ENCODE assay signal across 8 cellular contexts in the genomic region with DNA sequence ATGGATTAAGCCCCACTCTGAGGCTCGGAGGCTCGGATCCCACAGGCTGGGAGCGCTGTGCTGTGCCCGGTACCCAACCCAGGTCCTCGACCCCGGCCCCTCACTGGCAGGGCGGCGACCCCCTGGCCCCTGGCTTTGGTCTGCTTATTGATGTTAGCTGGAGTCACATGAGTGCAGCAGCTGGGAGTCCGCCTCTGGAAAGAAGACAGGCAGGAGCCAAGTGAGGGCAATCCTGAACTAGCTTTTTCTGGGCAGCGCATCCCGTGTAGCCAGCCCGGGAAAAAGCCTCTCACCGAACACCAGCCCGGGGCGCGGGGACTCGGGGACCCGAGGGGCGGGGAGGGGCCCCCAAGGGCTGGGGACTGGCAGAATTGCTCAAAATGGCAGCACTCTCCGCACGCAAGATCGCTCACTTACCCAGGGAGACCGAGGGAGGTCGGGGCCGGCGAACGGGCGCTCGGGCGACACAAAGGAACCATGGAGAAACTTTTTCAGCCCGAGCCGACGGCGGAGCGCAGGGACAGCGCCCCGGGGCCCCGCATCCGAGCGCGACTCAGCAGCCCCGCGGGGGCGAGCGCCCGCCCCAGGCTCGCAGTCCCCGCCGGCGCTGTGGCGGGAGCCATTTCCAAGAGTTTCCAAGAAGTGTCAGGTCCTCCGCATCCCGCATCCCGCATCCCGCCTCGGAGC. TPM values are rescaled to one million over a fixed set of nuclear protein-coding genes. Genes with fewer than 3 reads are reported as not detected.
A peak's percentile ranks its signal among the peaks of the same experiment; 100 is the strongest.
DNase-seq lines count a peak whose midpoint lies in the region; ATAC-seq and TF ChIP-seq lines count a peak whose summit lies in the region.

No MANE protein-coding gene starts in this region.

- peak overlapping the region in 3 of 4 donors; percentile 21 to 58 (median 47) for H3K4me3 Mint-ChIP-seq in CD4-positive, CD25-positive, alpha-beta regulatory T cell
- H3K4me3 Mint-ChIP-seq in natural killer cell = peak overlapping the region; percentile 81

- POLR2A ChIA-PET in HEK293 (lab: Yijun Ruan, JAX) = interaction anchor here (0.7 to 1.5 kb wide), 5 partner anchors 9 to 350 kb away, joined by 3 to 5 read pairs (median 3); a partner anchor contains a TSS

- peaks cover 0 to 10% (median 0%) of the 10 kb centered on the region in 7 donors for H3K9me3 Mint-ChIP-seq in CD4-positive, CD25-positive, alpha-beta regulatory T cell
- no peaks in the 10 kb centered on the region for H3K9me3 Mint-ChIP-seq in natural killer cell

- intact Hi-C loops in colonic mucosa (cut with DNase I) = no loop called here
- intact Hi-C loops in natural killer cell (cut with micrococcal nuclease) = no loop called here

- no peak overlapping the region for H3K27ac ChIP-seq in CD4-positive, CD25-positive, alpha-beta regulatory T cell (ENCODE audit: insufficient read depth, low read length, poor library complexity, severe bottlenecking)
- H3K27ac ChIP-seq in HEK293 (ENCODE audit: extremely low read depth, low read depth, low read length) = peak overlapping the region; percentile 91; the same call in 1 of the 2 replicates
- no peak overlapping the region for H3K27ac ChIP-seq in colonic mucosa

- no peak overlapping the region for H3K9ac ChIP-seq in colonic mucosa (ENCODE audit: low read depth in 2 of 2, low read length in 2 of 2)

- no peak for ATAC-seq in CD4-positive, CD25-positive, alpha-beta regulatory T cell (ENCODE audit: low read depth in 2 of 2)
- peak in 2 of 3 donors; percentile 6 to 15 for ATAC-seq in natural killer cell
- ATAC-seq in HG03039 (IDR thresholded peaks at IDR 0.05; ENCODE audit: unreplicated experiment) = no peak

- H3K4me3 ChIP-seq in CD4-positive, CD25-positive, alpha-beta regulatory T cell (ENCODE audit: low read depth, low read length) = no peak overlapping the region
- H3K4me3 ChIP-seq in HEK293 (ENCODE audit: low read depth, low read length) (peak overlapping the region; percentile 70), colonic mucosa (peak overlapping the region; percentile 30)

- no peaks in the 10 kb centered on the region for H3K9me3 ChIP-seq in CD4-positive, CD25-positive, alpha-beta regulatory T cell (ENCODE audit: control insufficient read depth in 2 of 2, low read length in 2 of 2)
- H3K9me3 ChIP-seq in HEK293 (ENCODE audit: control insufficient read depth, insufficient read depth, low read depth, low read length) = no peaks in the 10 kb centered on the region
- no peaks in the 10 kb centered on the region for H3K9me3 ChIP-seq in colonic mucosa

- H3K4me1 ChIP-seq in CD4-positive, CD25-positive, alpha-beta regulatory T cell (ENCODE audit: control insufficient read depth, insufficient read depth, low read length, poor library complexity, severe bottlenecking) = peaks cover 2% of the 10 kb centered on the region
- H3K4me1 ChIP-seq in HEK293 (ENCODE audit: control insufficient read depth, insufficient read depth, low read length) (peaks cover 25% of the 10 kb centered on the region), colonic mucosa (no peaks in the 10 kb centered on the region)

- H3K27me3 Mint-ChIP-seq in CD4-positive, CD25-positive, alpha-beta regulatory T cell = peaks cover 71% of the 10 kb centered on the region
- H3K27me3 Mint-ChIP-seq in natural killer cell (ENCODE audit: low read depth in 2 of 2) = peaks cover 57 to 61% of the 10 kb centered on the region in 2 donors

- H3K27me3 ChIP-seq in CD4-positive, CD25-positive, alpha-beta regulatory T cell (ENCODE audit: control insufficient read depth, insufficient read depth, low read length) = peaks cover 34% of the 10 kb centered on the region
- H3K27me3 ChIP-seq in colonic mucosa = peaks cover 63% of the 10 kb centered on the region

- TF ChIP-seq CTCF in HEK293 (tag by site-specific recombination; IDR thresholded peaks at IDR 0.05) (no peak), colonic mucosa (IDR thresholded peaks at IDR 0.05) (no peak), natural killer cell (IDR thresholded peaks at IDR 0.05) (no peak)

- DNase-seq in CD4-positive, CD25-positive, alpha-beta regulatory T cell = no peak
- no peak for DNase-seq in colonic mucosa
- DNase-seq in natural killer cell = no peak
- DNase-seq in GM03348 (ENCODE audit: low spot score) = no peak
- no peak for DNase-seq in activated CD4-positive, alpha-beta T cell treated with anti-CD3 and anti-CD28 coated beads, Interleukin-2, amount 50 U/mL, for 1 hour
- no peak for DNase-seq in activated CD4-positive, CD25-positive, alpha-beta regulatory T cell (lab: John Stamatoyannopoulos, UW)

- CTCF ChIA-PET in HEK293 (lab: Yijun Ruan, JAX) = interaction anchor here (0.6 to 2.2 kb wide), 3 partner anchors 16 to 294 kb away, joined by 3 to 5 read pairs (median 3); no protein-coding TSS in a partner anchor

- peaks cover 0 to 15% (median 3%) of the 10 kb centered on the region in 4 donors for H3K4me1 Mint-ChIP-seq in CD4-positive, CD25-positive, alpha-beta regulatory T cell
- H3K4me1 Mint-ChIP-seq in natural killer cell = peaks cover 0 to 7% of the 10 kb centered on the region in 2 donors

- no peaks in the 10 kb centered on the region for H3K36me3 ChIP-seq in CD4-positive, CD25-positive, alpha-beta regulatory T cell (ENCODE audit: control insufficient read depth, insufficient read depth, low read length)
- H3K36me3 ChIP-seq in HEK293 (ENCODE audit: control insufficient read depth in 2 of 2, insufficient read depth in 1 of 2, low read length in 2 of 2) = peaks cover under 1 to 5% of the 10 kb centered on the region in 2 experiments; a peak in 1 of 3 replicates
- H3K36me3 ChIP-seq in colonic mucosa = no peaks in the 10 kb centered on the region

- H3K27ac Mint-ChIP-seq in CD4-positive, CD25-positive, alpha-beta regulatory T cell = no peak overlapping the region
- H3K27ac Mint-ChIP-seq in natural killer cell = no peak overlapping the region

- no peaks in the 10 kb centered on the region for H3K36me3 Mint-ChIP-seq in CD4-positive, CD25-positive, alpha-beta regulatory T cell
- H3K36me3 Mint-ChIP-seq in natural killer cell = no peaks in the 10 kb centered on the region

TF ChIP-seq in HEK293, 187 proteins besides CTCF, POLR2A, EP300 and RAD21 (continues in another document):
- TF ChIP-seq ZNF600 (tag by site-specific recombination; IDR thresholded peaks at IDR 0.05) (no peak), ZNF24 (tag by site-specific recombination; IDR thresholded peaks at IDR 0.05) (no peak), ZNF138 (tag by site-specific recombination; IDR thresholded peaks at IDR 0.05; ENCODE audit: borderline replicate concordance) (no peak), ZNF549 (tag by site-specific recombination; IDR thresholded peaks at IDR 0.05) (no peak), ZNF366 (tag by site-specific recombination; conservative IDR thresholded peaks at IDR 0.05) (no peak), PRDM1 (tag by site-specific recombination; IDR thresholded peaks at IDR 0.05) (no peak), ZNF677 (tag by site-specific recombination; IDR thresholded peaks at IDR 0.05) (no peak), ZNF335 (tag by site-specific recombination; conservative IDR thresholded peaks at IDR 0.05) (peak; percentile 60), ZNF16 (tag by site-specific recombination; IDR thresholded peaks at IDR 0.05; ENCODE audit: low read depth) (no peak), ZNF248 (tag by site-specific recombination; IDR thresholded peaks at IDR 0.05) (no peak)
- TF ChIP-seq, protein P1, sequence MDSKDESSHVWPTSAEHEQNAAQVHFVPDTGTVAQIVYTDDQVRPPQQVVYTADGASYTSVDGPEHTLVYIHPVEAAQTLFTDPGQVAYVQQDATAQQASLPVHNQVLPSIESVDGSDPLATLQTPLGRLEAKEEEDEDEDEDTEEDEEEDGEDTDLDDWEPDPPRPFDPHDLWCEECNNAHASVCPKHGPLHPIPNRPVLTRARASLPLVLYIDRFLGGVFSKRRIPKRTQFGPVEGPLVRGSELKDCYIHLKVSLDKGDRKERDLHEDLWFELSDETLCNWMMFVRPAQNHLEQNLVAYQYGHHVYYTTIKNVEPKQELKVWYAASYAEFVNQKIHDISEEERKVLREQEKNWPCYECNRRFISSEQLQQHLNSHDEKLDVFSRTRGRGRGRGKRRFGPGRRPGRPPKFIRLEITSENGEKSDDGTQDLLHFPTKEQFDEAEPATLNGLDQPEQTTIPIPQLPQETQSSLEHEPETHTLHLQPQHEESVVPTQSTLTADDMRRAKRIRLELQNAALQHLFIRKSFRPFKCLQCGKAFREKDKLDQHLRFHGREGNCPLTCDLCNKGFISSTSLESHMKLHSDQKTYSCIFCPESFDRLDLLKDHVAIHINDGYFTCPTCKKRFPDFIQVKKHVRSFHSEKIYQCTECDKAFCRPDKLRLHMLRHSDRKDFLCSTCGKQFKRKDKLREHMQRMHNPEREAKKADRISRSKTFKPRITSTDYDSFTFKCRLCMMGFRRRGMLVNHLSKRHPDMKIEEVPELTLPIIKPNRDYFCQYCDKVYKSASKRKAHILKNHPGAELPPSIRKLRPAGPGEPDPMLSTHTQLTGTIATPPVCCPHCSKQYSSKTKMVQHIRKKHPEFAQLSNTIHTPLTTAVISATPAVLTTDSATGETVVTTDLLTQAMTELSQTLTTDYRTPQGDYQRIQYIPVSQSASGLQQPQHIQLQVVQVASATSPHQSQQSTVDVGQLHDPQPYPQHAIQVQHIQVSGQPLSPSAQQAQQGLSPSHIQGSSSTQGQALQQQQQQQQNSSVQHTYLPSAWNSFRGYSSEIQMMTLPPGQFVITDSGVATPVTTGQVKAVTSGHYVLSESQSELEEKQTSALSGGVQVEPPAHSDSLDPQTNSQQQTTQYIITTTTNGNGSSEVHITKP (tag by site-specific recombination; IDR thresholded peaks at IDR 0.05) = peak; percentile 72
- TF ChIP-seq, protein P2, sequence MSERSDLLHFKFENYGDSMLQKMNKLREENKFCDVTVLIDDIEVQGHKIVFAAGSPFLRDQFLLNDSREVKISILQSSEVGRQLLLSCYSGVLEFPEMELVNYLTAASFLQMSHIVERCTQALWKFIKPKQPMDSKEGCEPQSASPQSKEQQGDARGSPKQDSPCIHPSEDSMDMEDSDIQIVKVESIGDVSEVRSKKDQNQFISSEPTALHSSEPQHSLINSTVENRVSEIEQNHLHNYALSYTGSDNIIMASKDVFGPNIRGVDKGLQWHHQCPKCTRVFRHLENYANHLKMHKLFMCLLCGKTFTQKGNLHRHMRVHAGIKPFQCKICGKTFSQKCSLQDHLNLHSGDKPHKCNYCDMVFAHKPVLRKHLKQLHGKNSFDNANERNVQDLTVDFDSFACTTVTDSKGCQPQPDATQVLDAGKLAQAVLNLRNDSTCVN (tag by site-specific recombination; optimal IDR thresholded peaks at IDR 0.05) = peak; percentile 45

RNA-seq across cellular contexts. Expression of a gene that starts 0.6 kb away (rescaled TPM):
- total RNA-seq in CD4-positive, CD25-positive, alpha-beta regulatory T cell = not detected
- not detected for polyA plus RNA-seq in CD4-positive, CD25-positive, alpha-beta regulatory T cell
- under 1 TPM; 0.12 to 0.53 TPM for total RNA-seq in colonic mucosa
- not detected for total RNA-seq in natural killer cell

Comparison
In these comparisons a context has a peak if more than half of its experiments do, and no peak if none do; other contexts are left out.
1. ATAC-seq: peak in natural killer cell (2 of 3); none in CD4-positive, CD25-positive, alpha-beta regulatory T cell (0 of 2) and HG03039 (single experiment).